Comparison of ENCODE assay signal across 17 cellular contexts in the genomic region with DNA sequence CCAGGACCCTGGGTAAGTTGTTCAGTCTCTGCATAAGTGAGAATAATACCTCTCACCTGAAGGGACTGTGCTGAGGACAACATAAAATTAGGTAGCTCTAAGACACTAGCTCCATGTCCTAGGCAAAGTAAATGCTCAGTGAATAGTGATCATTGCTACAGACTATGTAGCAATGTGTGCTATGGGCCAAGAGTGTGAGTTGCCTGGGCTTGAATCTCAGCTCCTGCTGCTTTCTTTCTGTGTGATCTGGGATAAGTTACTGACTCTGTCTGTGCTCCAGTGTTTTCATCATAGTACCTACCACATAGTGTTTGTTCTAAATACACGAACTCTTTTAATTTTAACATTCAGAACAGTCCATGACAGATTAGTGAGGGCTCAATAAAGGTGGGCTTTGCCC.
"Had no signal": no experiment of that assay in that cellular context is flagged by ENCODE, and none has a peak within 500 bp of the region (broad histone marks: within the 10 kb centered on the region; RNA-seq: fewer than 3 reads in every experiment).

No MANE protein-coding gene starts in this region.

- H3K4me1 Mint-ChIP-seq: activated CD4-positive, alpha-beta T cell treated with anti-CD3 and anti-CD28 coated beads for 36 hours; activated naive CD8-positive, alpha-beta T cell treated with anti-CD3 and anti-CD28 coated beads for 36 hours had no signal

- H3K27ac ChIP-seq: colonic mucosa, gastroesophageal sphincter, heart left ventricle had no signal

- H3K4me3 Mint-ChIP-seq: activated CD4-positive, alpha-beta T cell treated with anti-CD3 and anti-CD28 coated beads for 36 hours; activated naive CD8-positive, alpha-beta T cell treated with anti-CD3 and anti-CD28 coated beads for 36 hours; activated T-helper 1 cell treated with anti-CD3 and anti-CD28 coated beads, Interleukin-12 subunit alpha, Interleukin-12 subunit beta, Interleukin-2, Interleukin-4 antibody, amounts not matched to agents 30 ng/mL and 10 ng/mL and 1 ng/mL, durations not matched to agents 14 hours and 24 hours and 36 hours; brain; endodermal cell; nephron progenitor cell; stimulated activated naive B cell treated with anti-CD40 and anti-IgM and Interleukin-4, amounts not matched to agents 10 μg/mL and 1 μg/mL and 100 μg/mL, for 72 hours had no signal

- H3K27ac Mint-ChIP-seq: activated CD4-positive, alpha-beta T cell treated with anti-CD3 and anti-CD28 coated beads for 36 hours; activated naive CD8-positive, alpha-beta T cell treated with anti-CD3 and anti-CD28 coated beads for 36 hours; activated T-helper 1 cell treated with anti-CD3 and anti-CD28 coated beads, Interleukin-12 subunit alpha, Interleukin-12 subunit beta, Interleukin-2, Interleukin-4 antibody, amounts not matched to agents 30 ng/mL and 10 ng/mL and 1 ng/mL, durations not matched to agents 14 hours and 24 hours and 36 hours; brain; endodermal cell; nephron progenitor cell; stimulated activated naive B cell treated with anti-CD40 and anti-IgM and Interleukin-4, amounts not matched to agents 10 μg/mL and 1 μg/mL and 100 μg/mL, for 72 hours had no signal

- H3K36me3 ChIP-seq: colonic mucosa, gastroesophageal sphincter, heart left ventricle had no signal

- H3K4me1 ChIP-seq: colonic mucosa, gastroesophageal sphincter, heart left ventricle had no signal

- H3K36me3 Mint-ChIP-seq: activated naive CD8-positive, alpha-beta T cell treated with anti-CD3 and anti-CD28 coated beads for 36 hours; brain; stimulated activated naive B cell treated with anti-CD40 and anti-IgM and Interleukin-4, amounts not matched to agents 10 μg/mL and 1 μg/mL and 100 μg/mL, for 72 hours had no signal

- H3K4me3 ChIP-seq: colonic mucosa, gastroesophageal sphincter, heart left ventricle, lung had no signal

- DNase-seq: activated CD4-positive, alpha-beta T cell treated with anti-CD3 and anti-CD28 coated beads for 36 hours; activated CD4-positive, alpha-beta T cell treated with anti-CD3 and anti-CD28 coated beads, Interleukin-2, amount 50 U/mL, for 48 hours; activated gamma-delta T cell treated with Interleukin-2 at 50 U/mL for 16 hours; activated naive CD8-positive, alpha-beta T cell treated with anti-CD3 and anti-CD28 coated beads for 36 hours; anterior cingulate cortex; central memory CD4-positive, alpha-beta T cell; colonic mucosa; endodermal cell; heart left ventricle; islet precursor cell; nephron progenitor cell; nucleus accumbens; stimulated activated naive B cell treated with anti-CD40 and anti-IgM and Interleukin-4, amounts not matched to agents 10 μg/mL and 1 μg/mL and 100 μg/mL, for 72 hours had no signal

- H3K27me3 ChIP-seq: colonic mucosa, gastroesophageal sphincter, heart left ventricle had no signal

- H3K9me3 ChIP-seq: colonic mucosa, gastroesophageal sphincter, heart left ventricle had no signal

- ATAC-seq: activated CD4-positive, alpha-beta T cell treated with anti-CD3 and anti-CD28 coated beads for 36 hours; gastroesophageal sphincter; heart left ventricle; stimulated activated naive B cell treated with anti-CD40 and anti-IgM and Interleukin-4, amounts not matched to agents 10 μg/mL and 1 μg/mL and 100 μg/mL, for 72 hours had no signal

- H3K9me3 Mint-ChIP-seq: activated naive CD8-positive, alpha-beta T cell treated with anti-CD3 and anti-CD28 coated beads for 36 hours; activated T-helper 1 cell treated with anti-CD3 and anti-CD28 coated beads, Interleukin-12 subunit alpha, Interleukin-12 subunit beta, Interleukin-2, Interleukin-4 antibody, amounts not matched to agents 30 ng/mL and 10 ng/mL and 1 ng/mL, durations not matched to agents 14 hours and 24 hours and 36 hours; brain; nephron progenitor cell; stimulated activated naive B cell treated with anti-CD40 and anti-IgM and Interleukin-4, amounts not matched to agents 10 μg/mL and 1 μg/mL and 100 μg/mL, for 72 hours had no signal
